Comparison of ENCODE assay signal across 8 cellular contexts in genomic region chr12:120367252-120367923, GRCh38. TPM values are rescaled to one million over a fixed set of nuclear protein-coding genes. Genes with fewer than 3 reads are reported as not detected.
DNase-seq lines count a peak whose midpoint lies in the region; ATAC-seq and TF ChIP-seq lines count a peak whose summit lies in the region.

No MANE protein-coding gene starts in this region.

- peaks cover 14% of the 10 kb centered on the region for H3K36me3 Mint-ChIP-seq in activated T-helper 17 cell treated with anti-CD3 and anti-CD28 coated beads, Interleukin-2, amount 50 U/mL, for 72 hours (ENCODE audit: low read depth)

- no peak overlapping the region for H3K4me2 ChIP-seq in GM23248 (ENCODE audit: unreplicated experiment)

- H3K36me3 ChIP-seq in GM23248 (ENCODE audit: low read depth) = no peaks in the 10 kb centered on the region
- H3K36me3 ChIP-seq in iPS-20b (ENCODE audit: insufficient read depth, low read depth, low read length) = peaks cover 42% of the 10 kb centered on the region
- H3K36me3 ChIP-seq in uterus = no peaks in the 10 kb centered on the region

- H3K79me2 ChIP-seq in GM23248 (ENCODE audit: insufficient read depth) = no peaks in the 10 kb centered on the region

- in situ Hi-C loops in ACHN (cut with HindIII; ENCODE audit: low pct_ligation_motif_present, low pct_unique_long_range_greater_than_20kb, low sequenced_read_pairs) = no loop called here
- in situ Hi-C loops in GM23248 (cut with MboI) = no loop called here

- H3K9me3 ChIP-seq in GM23248 (ENCODE audit: low read depth) (no peaks in the 10 kb centered on the region), iPS-20b (ENCODE audit: insufficient read depth, low read depth, low read length) (no peaks in the 10 kb centered on the region), uterus (no peaks in the 10 kb centered on the region)

- H3K9ac ChIP-seq in GM23248 (no peak overlapping the region), iPS-20b (ENCODE audit: low read depth, low read length) (peak overlapping the region; percentile 87; the same call in 1 of the 2 replicates)

- 56 to 58% methylated on average over 10 of the region's 10 CpGs for WGBS in GM23248 (ENCODE audit: low coverage in 1 of 2, low lambda C conversion rate in 2 of 2, missing lambda C conversion rate in 2 of 2), 2 experiments

- no peaks in the 10 kb centered on the region for H3K9me2 ChIP-seq in GM23248 (ENCODE audit: insufficient read depth)

- no peak for TF ChIP-seq CTCF in uterus (IDR thresholded peaks at IDR 0.05)

- H3K27ac ChIP-seq in GM23248 (no peak overlapping the region), iPS-20b (ENCODE audit: low read length) (peak overlapping the region; percentile 54), uterus (peak overlapping the region; percentile 37 to 66)

- H3K4me3 ChIP-seq in GM23248 (no peak overlapping the region), iPS-20b (ENCODE audit: low read length) (peak overlapping the region; percentile 86), uterus (peak overlapping the region; percentile 26 to 57)

- peaks cover 67% of the 10 kb centered on the region for H3K27me3 Mint-ChIP-seq in activated T-helper 17 cell treated with anti-CD3 and anti-CD28 coated beads, Interleukin-2, amount 50 U/mL, for 72 hours

- DNase-seq in ACHN (peak; percentile 36), GM23248 (peak; percentile 31), uterus (no peak), AG20443 (ENCODE audit: low spot score) (no peak)
- DNase-seq in activated CD4-positive, alpha-beta T cell treated with anti-CD3 and anti-CD28 coated beads, Interleukin-2, amount 50 U/mL, for 48 hours = no peak

- no peak for TF ChIP-seq POLR2A in uterus (IDR thresholded peaks at IDR 0.05)
- no peak for TF ChIP-seq POLR2A in GM18505 (IDR thresholded peaks at IDR 0.05; ENCODE audit: borderline replicate concordance, extremely low read depth, insufficient read depth, insufficient read length)

- H3K4me1 Mint-ChIP-seq in activated T-helper 17 cell treated with anti-CD3 and anti-CD28 coated beads, Interleukin-2, amount 50 U/mL, for 72 hours = no peaks in the 10 kb centered on the region

- H3K27ac Mint-ChIP-seq in activated T-helper 17 cell treated with anti-CD3 and anti-CD28 coated beads, Interleukin-2, amount 50 U/mL, for 72 hours = no peak overlapping the region

- 0 out of 2 replicates have a peak, but pooled peaks cover 4% of the 10 kb centered on the region for H3F3A ChIP-seq in GM23248 (ENCODE audit: insufficient read depth)

- H3K4me1 ChIP-seq in GM23248 (ENCODE audit: insufficient read depth) = no peaks in the 10 kb centered on the region
- H3K4me1 ChIP-seq in iPS-20b (ENCODE audit: insufficient read depth, low read length) = peaks cover 33% of the 10 kb centered on the region
- H3K4me1 ChIP-seq in uterus = peaks cover 0 to 13% of the 10 kb centered on the region in 2 donors

- intact Hi-C loops in uterus (cut with DNase I; ENCODE audit: low total_unique reads) = no loop called here

- H3K27me3 ChIP-seq in GM23248 (replicated peaks; ENCODE audit: insufficient read depth) (peaks cover 56% of the 10 kb centered on the region), iPS-20b (ENCODE audit: insufficient read depth, low read length) (peaks cover 29% of the 10 kb centered on the region), uterus (peaks cover 0 to 3% of the 10 kb centered on the region in 2 donors)

- ATAC-seq in activated T-helper 17 cell treated with anti-CD3 and anti-CD28 coated beads, Interleukin-2, amount 50 U/mL, for 72 hours (replicated peaks) = peak; percentile 17
- no peak for ATAC-seq in GM18505 (IDR thresholded peaks at IDR 0.05; ENCODE audit: unreplicated experiment)

- no peaks in the 10 kb centered on the region for H3K9me3 Mint-ChIP-seq in activated T-helper 17 cell treated with anti-CD3 and anti-CD28 coated beads, Interleukin-2, amount 50 U/mL, for 72 hours

- H3K4me3 Mint-ChIP-seq in activated T-helper 17 cell treated with anti-CD3 and anti-CD28 coated beads, Interleukin-2, amount 50 U/mL, for 72 hours = peak overlapping the region; percentile 56

- no peak overlapping the region for H2AFZ ChIP-seq in GM23248

- no peaks in the 10 kb centered on the region for H4K20me1 ChIP-seq in GM23248 (ENCODE audit: insufficient read depth)

RNA-seq across cellular contexts. Expression of gene MSI1, which starts 1.6 kb away (rescaled TPM):
- total RNA-seq in GM23248 (2014; rRNA removed; shearing (Covaris generic)) = not detected in 2 replicates
- polyA plus RNA-seq in GM23248 (2016; fragmentation: Nextera tagmentation; extraction: Ambion mirVana) = not detected in 2 replicates
- total RNA-seq in activated T-helper 17 cell treated with anti-CD3 and anti-CD28 coated beads, Interleukin-2, amount 50 U/mL, for 72 hours = under 1 TPM in 1 of 2 donors, not detected in 1; 0.24 TPM
- total RNA-seq in uterus = 10 to 100 TPM in 1 of 4 donors, 1 to 10 TPM in 1, under 1 TPM in 1, not detected in 1; 0.29 to 12.0 (median 2.9) TPM

RNA-seq across cellular contexts. Expression of gene PLA2G1B, which starts 39.8 kb away (rescaled TPM):
- total RNA-seq in GM23248 (2014; rRNA removed; shearing (Covaris generic)) = not detected in 2 replicates
- polyA plus RNA-seq in GM23248 (2016; fragmentation: Nextera tagmentation; extraction: Ambion mirVana) = not detected in 2 replicates
- not detected for total RNA-seq in activated T-helper 17 cell treated with anti-CD3 and anti-CD28 coated beads, Interleukin-2, amount 50 U/mL, for 72 hours
- not detected for total RNA-seq in uterus

Comparison
In these comparisons a context has a peak if more than half of its experiments do, and no peak if none do; other contexts are left out.
1. DNase-seq: peak in ACHN (single experiment) and GM23248 (single experiment); none in uterus (0 of 2), AG20443 (single experiment) and activated CD4-positive, alpha-beta T cell treated with anti-CD3 and anti-CD28 coated beads, Interleukin-2, amount 50 U/mL, for 48 hours (0 of 2).